Comparison of ENCODE assay signal across 3 cellular contexts in genomic region chr5:143758015-143758414, GRCh38.
TF ChIP-seq lines count a peak whose summit lies in the region.

No MANE protein-coding gene starts in this region.

TF ChIP-seq in SK-N-SH treated with all-trans-retinoic acid at 6 μM for 48 hours, 23 proteins besides CTCF, POLR2A, EP300 and RAD21:
- TF ChIP-seq CREB5 (CRISPR knock-in tag; IDR thresholded peaks at IDR 0.05; ENCODE audit: low read depth) (no peak), GLIS3 (CRISPR knock-in tag; IDR thresholded peaks at IDR 0.05) (no peak), ISL1 (CRISPR knock-in tag; IDR thresholded peaks at IDR 0.05) (no peak), CSRNP3 (CRISPR knock-in tag; IDR thresholded peaks at IDR 0.05) (no peak)

TF ChIP-seq in SK-N-SH, 30 proteins besides CTCF, POLR2A, EP300 and RAD21:
- TF ChIP-seq JUND (IDR thresholded peaks at IDR 0.05) (no peak), MXI1 (IDR thresholded peaks at IDR 0.05; ENCODE audit: low read depth, low read length) (no peak), RCOR1 (IDR thresholded peaks at IDR 0.05; ENCODE audit: low read length) (no peak), CHD2 (IDR thresholded peaks at IDR 0.05; ENCODE audit: low read length, partially characterized antibody) (no peak), TEAD4 (IDR thresholded peaks at IDR 0.05; ENCODE audit: borderline replicate concordance, insufficient read depth) (no peak), SMC3 (IDR thresholded peaks at IDR 0.05; ENCODE audit: low read depth, low read length) (no peak), FOXM1 (IDR thresholded peaks at IDR 0.05; ENCODE audit: low read depth) (no peak), POLR2AphosphoS5 (IDR thresholded peaks at IDR 0.05; ENCODE audit: low read depth, low read length) (no peak), REST (IDR thresholded peaks at IDR 0.05; ENCODE audit: low read depth, low read length) (no peak), NFIC (IDR thresholded peaks at IDR 0.05; ENCODE audit: borderline replicate concordance) (no peak), GABPA (IDR thresholded peaks at IDR 0.05; ENCODE audit: low read depth) (no peak), ELF1 (IDR thresholded peaks at IDR 0.05) (no peak), IRF3 (IDR thresholded peaks at IDR 0.05; ENCODE audit: low read depth, low read length) (no peak), MEF2A (IDR thresholded peaks at IDR 0.05; ENCODE audit: borderline replicate concordance, low read depth) (no peak), ZBTB33 (IDR thresholded peaks at IDR 0.05; ENCODE audit: borderline replicate concordance, low read depth) (no peak), RXRA (IDR thresholded peaks at IDR 0.05; ENCODE audit: borderline replicate concordance, low read depth) (no peak), GATA2 (CRISPR knock-in tag; IDR thresholded peaks at IDR 0.05) (no peak), SIN3A (IDR thresholded peaks at IDR 0.05; ENCODE audit: borderline replicate concordance, low read depth, low read length) (no peak)

TF ChIP-seq in GM12878, 131 proteins besides CTCF, POLR2A, EP300 and RAD21:
- no peak for TF ChIP-seq IRF4 (IDR thresholded peaks at IDR 0.05; ENCODE audit: low read depth, low read length)
